ENCODE assay signal across 9 cellular contexts in genomic region chr20:62409935-62410741, GRCh38. TPM values are rescaled to one million over a fixed set of nuclear protein-coding genes. Genes with fewer than 3 reads are reported as not detected.
A peak's percentile ranks its signal among the peaks of the same experiment; 100 is the strongest.
DNase-seq lines count a peak whose midpoint lies in the region; ATAC-seq and TF ChIP-seq lines count a peak whose summit lies in the region.
"Had no signal": no experiment of that assay in that cellular context is flagged by ENCODE, and none has a peak within 500 bp of the region (broad histone marks: within the 10 kb centered on the region; RNA-seq: fewer than 3 reads in every experiment).

No MANE protein-coding gene starts in this region.

- no peak for TF ChIP-seq POLR2A in tibial nerve (IDR thresholded peaks at IDR 0.05)

- peaks cover 27% of the 10 kb centered on the region for H3K4me1 Mint-ChIP-seq in Calu3 (ENCODE audit: low read depth, unreplicated experiment)

- peak overlapping the region; percentile 4 for H3K27ac Mint-ChIP-seq in Calu3 (ENCODE audit: unreplicated experiment)

- H3K4me2 ChIP-seq in PC-3 (ENCODE audit: low read length), result peak overlapping the region; percentile 73

- H3K79me2 ChIP-seq in PC-3 (ENCODE audit: low read length), result peaks cover 17% of the 10 kb centered on the region

- no peaks in the 10 kb centered on the region for H3K9me3 ChIP-seq in PC-3 (ENCODE audit: low read length)
- no peaks in the 10 kb centered on the region for H3K9me3 ChIP-seq in tibial nerve

- ATAC-seq in PC-3 (peak; percentile 34), HG03442 (IDR thresholded peaks at IDR 0.05; ENCODE audit: unreplicated experiment) (no peak), HG02588 (IDR thresholded peaks at IDR 0.05; ENCODE audit: unreplicated experiment) (no peak)

- H3K27me3 ChIP-seq in PC-3 (ENCODE audit: low read length) (no peaks in the 10 kb centered on the region), kidney epithelial cell (ENCODE audit: control insufficient read depth, insufficient read depth, low read length) (peaks cover 19% of the 10 kb centered on the region), tibial nerve (peaks cover 0 to 8% of the 10 kb centered on the region in 2 donors)

- CTCF ChIA-PET in Calu3 (lab: Charles Lee) (interaction anchor here (0.8 to 2.3 kb wide), 14 partner anchors 9 to 232 kb away, joined by 3 to 14 read pairs (median 4); partner anchors contain the start of genes RBBP8NL, RPS21 and SLCO4A1), PC-3 (lab: Charles Lee) (interaction anchor here (0.6 to 1.8 kb wide), 5 partner anchors 85 to 733 kb away, joined by 3 to 5 read pairs (median 3); no protein-coding TSS in a partner anchor)

- no peaks in the 10 kb centered on the region for H3F3A ChIP-seq in PC-3 (ENCODE audit: low read length, unreplicated experiment)

- peaks cover 25% of the 10 kb centered on the region for H3K36me3 Mint-ChIP-seq in Calu3 (ENCODE audit: insufficient read depth, unreplicated experiment)

- H3K36me3 ChIP-seq in PC-3 (ENCODE audit: low read depth, low read length) (no peaks in the 10 kb centered on the region), kidney epithelial cell (ENCODE audit: control insufficient read depth, insufficient read depth, low read length) (no peaks in the 10 kb centered on the region), tibial nerve (no peaks in the 10 kb centered on the region)

- H3K4me3 Mint-ChIP-seq in Calu3 (ENCODE audit: low read depth, unreplicated experiment), result no peak overlapping the region

- BruUV-seq in Calu3 (replicated peaks; lab: Mats Ljungman, UMichigan), result no TSS peak
- no TSS peak for BruUV-seq in PC-3 (replicated peaks; lab: Mats Ljungman, UMichigan)

- H3K27ac ChIP-seq in PC-3 (ENCODE audit: low read length) (no peak overlapping the region), tibial nerve (peak overlapping the region in 1 of 4 donors; percentile 66)

- H4K20me1 ChIP-seq in PC-3 (ENCODE audit: low read length), result 0 out of 2 replicates have a peak, but pooled peaks cover 7% of the 10 kb centered on the region

- POLR2A ChIA-PET in PC-3 (lab: Charles Lee; ENCODE audit: unreplicated experiment), result no interaction called here

- TF ChIP-seq EP300 in tibial nerve (IDR thresholded peaks at IDR 0.05), result no peak

- WGBS in tibial nerve, 2 donors, result 3 to 12% methylated on average over 19 to 27 of the region's 30 CpGs

- no peak overlapping the region for H3K9ac ChIP-seq in PC-3 (ENCODE audit: low read length)

- intact Hi-C loops in Calu3 (cut with micrococcal nuclease; ENCODE audit: unreplicated experiment) (loop anchor here (2.0 to 5.0 kb wide), 2 partner anchors 77 to 207 kb away; no protein-coding TSS in a partner anchor), PC-3 (cut with micrococcal nuclease) (loop anchor here (2.0 to 5.0 kb wide), 2 partner anchors 77 to 87 kb away; no protein-coding TSS in a partner anchor)

- no peaks in the 10 kb centered on the region for H3K9me3 Mint-ChIP-seq in Calu3 (ENCODE audit: low read depth, unreplicated experiment)

- H3K4me3 ChIP-seq in PC-3 (ENCODE audit: low read length) (peak overlapping the region; percentile 20; the same call in 1 of the 2 replicates), kidney epithelial cell (ENCODE audit: low read depth, low read length) (no peak overlapping the region), tibial nerve (no peak overlapping the region)

- no peaks in the 10 kb centered on the region for H3K27me3 Mint-ChIP-seq in Calu3 (ENCODE audit: unreplicated experiment)

- peaks cover 19% of the 10 kb centered on the region for H3K4me1 ChIP-seq in PC-3 (ENCODE audit: insufficient read depth, low read length)
- H3K4me1 ChIP-seq in tibial nerve, result peaks cover 0 to 34% (median 24%) of the 10 kb centered on the region in 4 donors

- no peaks in the 10 kb centered on the region for H3K9me2 ChIP-seq in PC-3 (replicated peaks; ENCODE audit: low read length)

- H2AFZ ChIP-seq in PC-3 (ENCODE audit: low read length), result peak overlapping the region; percentile 10; the same call in 1 of the 2 replicates

- DNase-seq in Calu3 (peak; percentile 68), HuH-7 (ENCODE audit: low spot score) (peak; percentile 89), PC-3 (peak; percentile 59), amniotic epithelial cell (ENCODE audit: low read depth) (peak; percentile 39), kidney epithelial cell (ENCODE audit: low read depth) (no peak), tibial nerve (ENCODE audit: low spot score in 2 of 2) (no peak)

- TF ChIP-seq CTCF in Calu3 (IDR thresholded peaks at IDR 0.05; ENCODE audit: unreplicated experiment) (peak; percentile 94), PC-3 (conservative IDR thresholded peaks at IDR 0.05; ENCODE audit: low read depth, low read length) (peak; percentile 85), kidney epithelial cell (IDR thresholded peaks at IDR 0.05; ENCODE audit: insufficient read depth, low read length, poor library complexity, severe bottlenecking) (peak; percentile 70), tibial nerve (IDR thresholded peaks at IDR 0.05) (peak in 4 of 5 experiments; percentile 12 to 36 (median 20))

RNA-seq across cellular contexts. Expression of gene CABLES2, which starts 3.1 kb away (rescaled TPM):
- total RNA-seq in Calu3 (2022) (12.2 and 13.6 TPM in 2 replicates), PC-3 (2014; rRNA removed) (12.4 and 13.5 TPM in 2 replicates), kidney epithelial cell (6.9 and 8.1 TPM in 2 replicates), tibial nerve (1 to 10 TPM; 1.1 to 9.9 (median 6.2) TPM)

RNA-seq across cellular contexts. Expression of gene RBBP8NL, which starts 17.2 kb away (rescaled TPM):
- total RNA-seq in Calu3 (2022) (6.2 and 6.4 TPM in 2 replicates), PC-3 (2014; rRNA removed) (9.3 and 9.4 TPM in 2 replicates), kidney epithelial cell (0.34 TPM in 1 of 2 replicates, not detected in the other), tibial nerve (not detected)
- total RNA-seq: mononuclear cell had no signal

RNA-seq across cellular contexts. Expression of gene RPS21, which starts 23.2 kb away (rescaled TPM):
- total RNA-seq in Calu3 (2022) (1,920 and 1,936 TPM in 2 replicates), PC-3 (2014; rRNA removed) (1,250 and 1,945 TPM in 2 replicates), kidney epithelial cell (3,089 and 5,743 TPM in 2 replicates), tibial nerve (1,000 to 10,000 TPM; 1,371 to 3,195 (median 1,826) TPM)

RNA-seq across cellular contexts. Expression of gene LAMA5, which starts 43.0 kb away (rescaled TPM):
- 740 and 763 TPM in 2 replicates for total RNA-seq in Calu3 (2022)
- total RNA-seq in PC-3 (2014; rRNA removed), result 196 and 308 TPM in 2 replicates
- 359 and 455 TPM in 2 replicates for total RNA-seq in kidney epithelial cell
- 100 to 1,000 TPM in 3 of 4 donors, 10 to 100 TPM in 1; 95.2 to 230 (median 139) TPM for total RNA-seq in tibial nerve

Comparison
In these comparisons a context has a peak if more than half of its experiments do, and no peak if none do; other contexts are left out.
1. DNase-seq: peak in Calu3 (single experiment), HuH-7 (single experiment), PC-3 (single experiment) and amniotic epithelial cell (single experiment); none in kidney epithelial cell (single experiment) and tibial nerve (0 of 2).
2. CTCF ChIP-seq: peak in every context shown above with its lines; median percentile 94 in Calu3; 85 in PC-3; 70 in kidney epithelial cell; 20 in tibial nerve.